1 cellular context compared by ENCODE assay signal in genomic region chr17:64213995-64214507, GRCh38.
A peak's percentile ranks its signal among the peaks of the same experiment; 100 is the strongest.
TF ChIP-seq lines count a peak whose summit lies in the region.

No MANE protein-coding gene starts in this region.

TF ChIP-seq in HEK293, 187 proteins besides CTCF, POLR2A, EP300 and RAD21 (continued from another document):
- TF ChIP-seq ZNF18 (tag by site-specific recombination; IDR thresholded peaks at IDR 0.05) (peak; percentile 57; the same call in 1 of the 2 replicates), SP7 (tag by site-specific recombination; IDR thresholded peaks at IDR 0.05) (peak; percentile 39; the same call in 1 of the 2 replicates), OSR2 (tag by site-specific recombination; IDR thresholded peaks at IDR 0.05) (peak; percentile 95), ZBTB44 (tag by site-specific recombination; IDR thresholded peaks at IDR 0.05) (0 out of 2 replicates have a peak, but pooled peaks have one; percentile 34), HIC1 (tag by site-specific recombination; IDR thresholded peaks at IDR 0.05) (peak; percentile 64; the same call in 1 of the 2 replicates), IKZF3 (tag by site-specific recombination; IDR thresholded peaks at IDR 0.05) (peak; percentile 84), FEZF1 (tag by site-specific recombination; IDR thresholded peaks at IDR 0.05) (peak; percentile 78), ZNF394 (tag by site-specific recombination; IDR thresholded peaks at IDR 0.05; ENCODE audit: borderline replicate concordance) (0 out of 2 replicates have a peak, but pooled peaks have one; percentile 21), GLI2 (tag by site-specific recombination; IDR thresholded peaks at IDR 0.05; ENCODE audit: borderline replicate concordance, low read depth) (peak; percentile 54; the same call in 1 of the 2 replicates), ZEB2 (tag by site-specific recombination; IDR thresholded peaks at IDR 0.05) (0 out of 2 replicates have a peak, but pooled peaks have one; percentile 37), ZNF501 (tag by site-specific recombination; IDR thresholded peaks at IDR 0.05) (0 out of 2 replicates have a peak, but pooled peaks have one; percentile 17), INSM2 (tag by site-specific recombination; IDR thresholded peaks at IDR 0.05) (0 out of 2 replicates have a peak, but pooled peaks have one; percentile 46), KLF10 (tag by site-specific recombination; IDR thresholded peaks at IDR 0.05) (peak; percentile 26; the same call in 1 of the 2 replicates), ZNF513 (tag by site-specific recombination; IDR thresholded peaks at IDR 0.05) (peak; percentile 63; the same call in 1 of the 2 replicates), ZSCAN5A (tag by site-specific recombination; IDR thresholded peaks at IDR 0.05) (no peak), ZNF843 (tag by site-specific recombination; IDR thresholded peaks at IDR 0.05) (peak; percentile 89), ZNF112 (tag by site-specific recombination; IDR thresholded peaks at IDR 0.05) (no peak), ZXDB (tag by site-specific recombination; IDR thresholded peaks at IDR 0.05) (peak; percentile 87), ZNF629 (tag by site-specific recombination; IDR thresholded peaks at IDR 0.05) (peak; percentile 41; the same call in 1 of the 2 replicates), ZNF202 (tag by site-specific recombination; IDR thresholded peaks at IDR 0.05; ENCODE audit: borderline replicate concordance) (no peak)
TF ChIP-seq in HEK293: peak in this region for 28.
